14 cellular contexts compared by ENCODE assay signal in genomic region chr6:50591135-50591534, GRCh38.
"Had no signal": no experiment of that assay in that cellular context is flagged by ENCODE, and none has a peak within 500 bp of the region (broad histone marks: within the 10 kb centered on the region; RNA-seq: fewer than 3 reads in every experiment).

No MANE protein-coding gene starts in this region.

- H3K27me3 Mint-ChIP-seq: activated CD8-positive, alpha-beta memory T cell treated with anti-CD3 and anti-CD28 coated beads, Interleukin-2, amount 10 ng/mL, durations not matched to agents 7 days and 5 days; activated naive CD4-positive, alpha-beta T cell treated with anti-CD3 and anti-CD28 coated beads, Interleukin-2, amount 50 U/mL, for 24 hours; activated T-cell treated with anti-CD3 and anti-CD28 coated beads, Interleukin-2, amount 50 U/mL, for 24 hours had no signal

- H2AFZ ChIP-seq: parathyroid adenoma had no signal

- H3K79me2 ChIP-seq: parathyroid adenoma had no signal

- H3K9me3 ChIP-seq: colonic mucosa, heart right ventricle, thyroid gland, vagina had no signal

- H3K4me3 Mint-ChIP-seq: activated CD8-positive, alpha-beta memory T cell treated with anti-CD3 and anti-CD28 coated beads, Interleukin-2, amount 10 ng/mL, durations not matched to agents 7 days and 5 days; activated naive CD4-positive, alpha-beta T cell treated with anti-CD3 and anti-CD28 coated beads, Interleukin-2, amount 50 U/mL, for 24 hours; activated T-cell treated with anti-CD3 and anti-CD28 coated beads, Interleukin-2, amount 50 U/mL, for 24 hours had no signal

- H3K36me3 Mint-ChIP-seq: activated CD8-positive, alpha-beta memory T cell treated with anti-CD3 and anti-CD28 coated beads, Interleukin-2, amount 10 ng/mL, durations not matched to agents 7 days and 5 days; activated naive CD4-positive, alpha-beta T cell treated with anti-CD3 and anti-CD28 coated beads, Interleukin-2, amount 50 U/mL, for 24 hours had no signal

- H3K27ac ChIP-seq: colonic mucosa, heart right ventricle, parathyroid adenoma, thyroid gland, vagina had no signal

- ATAC-seq: activated CD8-positive, alpha-beta memory T cell treated with anti-CD3 and anti-CD28 coated beads, Interleukin-2, amount 10 ng/mL, durations not matched to agents 7 days and 5 days had no signal

- H3K9ac ChIP-seq: parathyroid adenoma had no signal

- H3K4me3 ChIP-seq: colonic mucosa, heart right ventricle, thyroid gland, vagina had no signal

- H3K27ac Mint-ChIP-seq: activated CD8-positive, alpha-beta memory T cell treated with anti-CD3 and anti-CD28 coated beads, Interleukin-2, amount 10 ng/mL, durations not matched to agents 7 days and 5 days; activated naive CD4-positive, alpha-beta T cell treated with anti-CD3 and anti-CD28 coated beads, Interleukin-2, amount 50 U/mL, for 24 hours; activated T-cell treated with anti-CD3 and anti-CD28 coated beads, Interleukin-2, amount 50 U/mL, for 24 hours had no signal

- H3K9me3 Mint-ChIP-seq: activated naive CD4-positive, alpha-beta T cell treated with anti-CD3 and anti-CD28 coated beads, Interleukin-2, amount 50 U/mL, for 24 hours; activated T-cell treated with anti-CD3 and anti-CD28 coated beads, Interleukin-2, amount 50 U/mL, for 24 hours had no signal

- H3K4me1 Mint-ChIP-seq: activated CD8-positive, alpha-beta memory T cell treated with anti-CD3 and anti-CD28 coated beads, Interleukin-2, amount 10 ng/mL, durations not matched to agents 7 days and 5 days; activated naive CD4-positive, alpha-beta T cell treated with anti-CD3 and anti-CD28 coated beads, Interleukin-2, amount 50 U/mL, for 24 hours had no signal

- DNase-seq: activated CD4-positive, alpha-beta T cell treated with anti-CD3 and anti-CD28 coated beads for 1 hour; activated CD4-positive, alpha-beta T cell treated with anti-CD3 and anti-CD28 coated beads, Interleukin-2, amount 50 U/mL, for 48 hours; activated CD8-positive, alpha-beta memory T cell treated with anti-CD3 and anti-CD28 coated beads, Interleukin-2, amount 10 ng/mL, durations not matched to agents 7 days and 5 days; activated effector memory CD4-positive, alpha-beta T cell treated with Interleukin-2 at 50 U/mL for 16 hours; activated T-cell treated with anti-CD3 and anti-CD28 coated beads, Interleukin-2, amount 50 U/mL, for 24 hours; caudate nucleus; colonic mucosa; effector CD4-positive, alpha-beta T cell; heart right ventricle; kidney glomerular epithelial cell; thyroid gland had no signal

- H3K4me1 ChIP-seq: colonic mucosa, heart right ventricle, parathyroid adenoma, thyroid gland, vagina had no signal

- H3K27me3 ChIP-seq: colonic mucosa, heart right ventricle, thyroid gland, vagina had no signal

- H3K36me3 ChIP-seq: colonic mucosa, heart right ventricle, thyroid gland, vagina had no signal
